Comparison of ENCODE assay signal across 22 cellular contexts in the genomic region with DNA sequence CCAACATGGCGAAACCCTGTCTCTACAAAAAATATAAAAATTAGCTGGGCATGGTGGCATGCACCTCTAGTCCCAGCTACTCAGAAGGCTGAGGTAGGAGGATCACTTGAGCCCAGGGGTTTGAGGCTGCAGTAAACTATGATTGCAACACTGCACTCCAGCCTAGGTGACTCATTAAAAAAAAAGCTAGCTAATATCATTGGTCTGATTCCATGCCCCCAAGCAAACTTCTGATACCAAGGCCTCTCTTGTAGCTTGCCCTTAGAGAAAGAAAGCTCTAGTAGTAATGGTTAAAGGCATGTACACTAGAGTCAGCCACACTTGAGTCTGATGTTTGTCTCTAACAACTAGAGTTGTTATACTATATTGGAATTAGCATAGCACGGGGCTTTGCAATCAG. TPM values are rescaled to one million over a fixed set of nuclear protein-coding genes. Genes with fewer than 3 reads are reported as not detected.
DNase-seq lines count a peak whose midpoint lies in the region; ATAC-seq, FAIRE-seq and TF ChIP-seq lines count a peak whose summit lies in the region.
"Had no signal": no experiment of that assay in that cellular context is flagged by ENCODE, and none has a peak within 500 bp of the region (broad histone marks: within the 10 kb centered on the region; RNA-seq: fewer than 3 reads in every experiment).

No MANE protein-coding gene starts in this region.

- H4K20me1 ChIP-seq in K562 (replicated peaks; ENCODE audit: control insufficient read depth, insufficient read depth, low read length) = no peaks in the 10 kb centered on the region

- TF ChIP-seq RAD21 in K562 (CRISPR knock-in tag; conservative IDR thresholded peaks at IDR 0.05 in 1 of 2, IDR thresholded peaks at IDR 0.05 in 1 of 2) = no peak

- CTCF ChIA-PET in K562 (lab: Yijun Ruan, JAX; ENCODE audit: low intra/inter-chr PET ratio) = no interaction called here

- no peak for FAIRE-seq in K562 (lab: Jason Lieb, UNC)
- FAIRE-seq: GM12891 had no signal

- ATAC-seq in K562 = no peak
- ATAC-seq in GM21619 (IDR thresholded peaks at IDR 0.05; ENCODE audit: unreplicated experiment) = no peak
- ATAC-seq in activated T-cell treated with anti-CD3 and anti-CD28 coated beads, Interleukin-2, amount 50 U/mL, for 72 hours (replicated peaks in 1 of 2) = no peak
- ATAC-seq: activated naive CD4-positive, alpha-beta T cell treated with anti-CD3 and anti-CD28 coated beads, Interleukin-2, amount 50 U/mL, for 72 hours; left lung; Right ventricle myocardium inferior had no signal

- H3K27me3 Mint-ChIP-seq in activated T-cell treated with anti-CD3 and anti-CD28 coated beads, Interleukin-2, amount 50 U/mL, for 72 hours (ENCODE audit: low read depth) = no peaks in the 10 kb centered on the region
- H3K27me3 Mint-ChIP-seq: activated CD4-positive, alpha-beta T cell treated with anti-CD3 and anti-CD28 coated beads, Interleukin-2, amount 10 ng/mL, durations not matched to agents 24 days and 14 days; CD4-positive, CD25-positive, alpha-beta regulatory T cell had no signal

- no peaks in the 10 kb centered on the region for H3K79me2 ChIP-seq in K562 (ENCODE audit: control insufficient read depth, insufficient read depth, low read length)
- H3K79me2 ChIP-seq: parathyroid adenoma had no signal

- H3K4me2 ChIP-seq in K562 (ENCODE audit: insufficient read depth, low read length) = no peak overlapping the region
- H3K4me2 ChIP-seq: smooth muscle cell had no signal

- no peaks in the 10 kb centered on the region for H3K9me1 ChIP-seq in K562 (ENCODE audit: control insufficient read depth, insufficient read depth, low read length)

- no peaks in the 10 kb centered on the region for H3K36me3 ChIP-seq in MG63
- H3K36me3 ChIP-seq in K562 (ENCODE audit: control insufficient read depth, insufficient read depth, low read length) = no peaks in the 10 kb centered on the region
- no peaks in the 10 kb centered on the region for H3K36me3 ChIP-seq in testis (ENCODE audit: low read depth, missing control alignments)
- H3K36me3 ChIP-seq: uterus had no signal

- H3K4me1 Mint-ChIP-seq in activated T-cell treated with anti-CD3 and anti-CD28 coated beads, Interleukin-2, amount 50 U/mL, for 72 hours (ENCODE audit: low read depth) = no peaks in the 10 kb centered on the region
- H3K4me1 Mint-ChIP-seq: activated CD4-positive, alpha-beta T cell treated with anti-CD3 and anti-CD28 coated beads, Interleukin-2, amount 10 ng/mL, durations not matched to agents 24 days and 14 days; CD4-positive, CD25-positive, alpha-beta regulatory T cell had no signal

- no peak for TF ChIP-seq CTCF in K562 (IDR thresholded peaks at IDR 0.05 in 2 of 3, conservative IDR thresholded peaks at IDR 0.05 in 1 of 3; ENCODE audit: insufficient read depth in 2 of 3, low read depth in 1 of 3, low read length in 3 of 3)
- no peak for TF ChIP-seq CTCF in testis (IDR thresholded peaks at IDR 0.05)

- TF ChIP-seq POLR2A in K562 (conservative IDR thresholded peaks at IDR 0.05) = no peak
- TF ChIP-seq POLR2A in testis (IDR thresholded peaks at IDR 0.05) = no peak

- intact Hi-C loops in K562 (cut with micrococcal nuclease) = no loop called here
- intact Hi-C loops in testis (cut with DNase I; ENCODE audit: low total_unique reads) = no loop called here

- peak; percentile 87 for DNase-seq in EH (ENCODE audit: low read depth)
- DNase-seq in MG63 = peak; percentile 9
- no peak for DNase-seq in K562 (ENCODE audit: extremely low read depth in 1 of 4, low spot score in 3 of 4)
- peak; percentile 65 for DNase-seq in iris pigment epithelial cell (ENCODE audit: low read depth)
- DNase-seq in testis = no peak
- DNase-seq in activated T-cell treated with anti-CD3 and anti-CD28 coated beads, Interleukin-2, amount 50 U/mL, for 72 hours = no peak
- DNase-seq in AG08396 (ENCODE audit: low spot score) = no peak
- DNase-seq: activated CD4-positive, alpha-beta T cell treated with anti-CD3 and anti-CD28 coated beads, Interleukin-2, amount 10 ng/mL, durations not matched to agents 24 days and 14 days; CD4-positive, CD25-positive, alpha-beta regulatory T cell; DMS79; hippocampal formation; left lung; NCI-H2029 treated with DMSO at 0.1 percent for 48 hours; NCI-H774; stimulated activated naive CD4-positive, alpha-beta T cell treated with Interleukin-2 at 50 U/mL for 16 hours; uterus had no signal

- no peak overlapping the region for H3K9ac ChIP-seq in K562 (ENCODE audit: insufficient read depth in 1 of 2, low read depth in 2 of 2, low read length in 2 of 2)
- H3K9ac ChIP-seq: parathyroid adenoma had no signal

- H3K9me3 ChIP-seq in MG63 = no peaks in the 10 kb centered on the region
- H3K9me3 ChIP-seq in K562 (replicated peaks; ENCODE audit: control insufficient read depth, insufficient read depth, low read depth, low read length) = no peaks in the 10 kb centered on the region
- H3K9me3 ChIP-seq in testis = no peaks in the 10 kb centered on the region
- H3K9me3 ChIP-seq: left lung, uterus had no signal

- TF ChIP-seq EP300 in K562 (IDR thresholded peaks at IDR 0.05; ENCODE audit: low read length) = no peak

- BruUV-seq in K562 (replicated peaks; lab: Mats Ljungman, UMichigan) = no TSS peak

- H3K4me1 ChIP-seq in K562 (replicated peaks in 1 of 2; ENCODE audit: control insufficient read depth in 2 of 2, insufficient read depth in 2 of 2, low read length in 2 of 2) (no peaks in the 10 kb centered on the region), testis (no peaks in the 10 kb centered on the region)
- H3K4me1 ChIP-seq: left lung, parathyroid adenoma, uterus had no signal

- H2AFZ ChIP-seq in K562 (ENCODE audit: low read depth, low read length) = no peak overlapping the region
- H2AFZ ChIP-seq: parathyroid adenoma had no signal

- H3K9me3 Mint-ChIP-seq in activated T-cell treated with anti-CD3 and anti-CD28 coated beads, Interleukin-2, amount 50 U/mL, for 72 hours = no peaks in the 10 kb centered on the region
- H3K9me3 Mint-ChIP-seq: activated CD4-positive, alpha-beta T cell treated with anti-CD3 and anti-CD28 coated beads, Interleukin-2, amount 10 ng/mL, durations not matched to agents 24 days and 14 days; activated naive CD4-positive, alpha-beta T cell treated with anti-CD3 and anti-CD28 coated beads, Interleukin-2, amount 50 U/mL, for 72 hours; CD4-positive, CD25-positive, alpha-beta regulatory T cell had no signal

- in situ Hi-C loops in K562 (cut with MboI) = no loop called here

- WGBS in K562 (ENCODE audit: insufficient coverage, low coverage, missing lambda C conversion rate) = 31% methylated on average over 2 of the region's 2 CpGs
- WGBS in testis, 2 donors = 96 to 100% methylated on average over 1 to 2 of the region's 2 CpGs

- H3K27ac Mint-ChIP-seq in activated T-cell treated with anti-CD3 and anti-CD28 coated beads, Interleukin-2, amount 50 U/mL, for 72 hours = no peak overlapping the region
- H3K27ac Mint-ChIP-seq: activated CD4-positive, alpha-beta T cell treated with anti-CD3 and anti-CD28 coated beads, Interleukin-2, amount 10 ng/mL, durations not matched to agents 24 days and 14 days; activated naive CD4-positive, alpha-beta T cell treated with anti-CD3 and anti-CD28 coated beads, Interleukin-2, amount 50 U/mL, for 72 hours; CD4-positive, CD25-positive, alpha-beta regulatory T cell had no signal

- H3K4me3 Mint-ChIP-seq in activated T-cell treated with anti-CD3 and anti-CD28 coated beads, Interleukin-2, amount 50 U/mL, for 72 hours = no peak overlapping the region
- H3K4me3 Mint-ChIP-seq: activated CD4-positive, alpha-beta T cell treated with anti-CD3 and anti-CD28 coated beads, Interleukin-2, amount 10 ng/mL, durations not matched to agents 24 days and 14 days; CD4-positive, CD25-positive, alpha-beta regulatory T cell had no signal

- POLR2A ChIA-PET in K562 (lab: Yijun Ruan, JAX) = interaction anchor here (1.1 kb wide), 1 partner anchor 9 kb away, joined by 3 read pairs; no protein-coding TSS in a partner anchor

- H3K27me3 ChIP-seq in MG63 (no peaks in the 10 kb centered on the region), K562 (ENCODE audit: control insufficient read depth in 2 of 2, insufficient read depth in 2 of 2, low read length in 2 of 2) (no peaks in the 10 kb centered on the region), testis (no peaks in the 10 kb centered on the region)
- H3K27me3 ChIP-seq: left lung, uterus had no signal

- H3K4me3 ChIP-seq in MG63 (no peak overlapping the region), K562 (no peak overlapping the region), testis (no peak overlapping the region)
- H3K4me3 ChIP-seq: left lung, smooth muscle cell, uterus had no signal

- H3K36me3 Mint-ChIP-seq in activated T-cell treated with anti-CD3 and anti-CD28 coated beads, Interleukin-2, amount 50 U/mL, for 72 hours (ENCODE audit: insufficient read depth in 2 of 2) = no peaks in the 10 kb centered on the region
- H3K36me3 Mint-ChIP-seq: activated naive CD4-positive, alpha-beta T cell treated with anti-CD3 and anti-CD28 coated beads, Interleukin-2, amount 50 U/mL, for 72 hours; CD4-positive, CD25-positive, alpha-beta regulatory T cell had no signal

- H3K27ac ChIP-seq in K562 (ENCODE audit: extremely low read depth, low read depth, low read length) (no peak overlapping the region), testis (no peak overlapping the region)
- H3K27ac ChIP-seq: left lung, parathyroid adenoma, uterus had no signal

TF ChIP-seq in K562, 482 proteins besides CTCF, POLR2A, EP300 and RAD21 (continues in another document):
- TF ChIP-seq PML (IDR thresholded peaks at IDR 0.05; ENCODE audit: low read length) = no peak

RNA-seq across cellular contexts. Expression of a gene that starts 32.6 kb away (rescaled TPM):
- total RNA-seq in MG63 (2014; rRNA removed; shearing (Covaris generic); ENCODE audit: low replicate concordance) = 4.0 and 6.7 TPM in 2 replicates
- 113 and 120 TPM in 2 replicates for total RNA-seq in K562 (2011; cell fraction: chromatin; rRNA removed; ENCODE audit: low replicate concordance)
- total RNA-seq in K562 (2011; cell fraction: nucleolus; rRNA removed) = 54.2 and 56.8 TPM in 2 replicates
- total RNA-seq in K562 (2011; cell fraction: nucleoplasm; rRNA removed) = 59.9 and 65.1 TPM in 2 replicates
- total RNA-seq in K562 (2014; rRNA removed) (12.2 and 14.5 TPM in 2 replicates), K562 (2014; rRNA removed; fragmentation: Illumina TruSeq; extraction: Trizol) (7.9 and 8.0 TPM in 2 replicates), K562 (2015; rRNA removed; fragmentation: Illumina TruSeq; extraction: Trizol) (9.0 and 9.7 TPM in 2 replicates), K562 (2021) (25.5 and 25.7 TPM in 2 replicates), testis (100 to 1,000 TPM; 162 to 196 TPM)
- polyA plus RNA-seq in K562 (2011; rRNA removed) (12.1 and 16.8 TPM in 2 replicates), K562 (2014; fragmentation: Illumina TruSeq; extraction: Trizol) (18.8 and 19.4 TPM in 2 replicates), K562 (2014; fragmentation: Nextera tagmentation; extraction: Ambion mirVana) (1 to 10 TPM; 2.5 to 2.9 TPM), K562 (2014; rRNA removed) (11.4 and 12.5 TPM in 2 replicates), testis (ENCODE audit: insufficient read depth, low read depth, low replicate concordance) (90.8 TPM)
- 13.9 and 15.6 TPM in 2 replicates for polyA plus RNA-seq in K562 (2011; cell fraction: cytosol; rRNA removed)
- 64.6 and 65.8 TPM in 2 replicates for polyA plus RNA-seq in K562 (2011; cell fraction: nucleus; rRNA removed)
- 13.3 and 20.2 TPM in 2 replicates for polyA plus RNA-seq in K562 (2012)
- polyA minus RNA-seq in K562 (2011; rRNA and poly(A)+ RNA removed) = 25.2 and 29.7 TPM in 2 replicates
- polyA minus RNA-seq in K562 (2011; cell fraction: cytosol; rRNA and poly(A)+ RNA removed) = 22.7 and 29.1 TPM in 2 replicates
- polyA minus RNA-seq in K562 (2011; cell fraction: nucleus; rRNA and poly(A)+ RNA removed) = 24.2 and 35.7 TPM in 2 replicates
- 10 to 100 TPM; 53.6 to 59.7 TPM for total RNA-seq in activated T-cell treated with anti-CD3 and anti-CD28 coated beads, Interleukin-2, amount 50 U/mL, for 72 hours

Comparison
In these comparisons a context has a peak if more than half of its experiments do, and no peak if none do; other contexts are left out.
1. DNase-seq: peak in EH (single experiment), MG63 (single experiment) and iris pigment epithelial cell (single experiment); none in K562 (0 of 4), testis (single experiment), activated T-cell treated with anti-CD3 and anti-CD28 coated beads, Interleukin-2, amount 50 U/mL, for 72 hours (0 of 2) and AG08396 (single experiment).